Comparison of ENCODE assay signal across 23 cellular contexts in the genomic region with DNA sequence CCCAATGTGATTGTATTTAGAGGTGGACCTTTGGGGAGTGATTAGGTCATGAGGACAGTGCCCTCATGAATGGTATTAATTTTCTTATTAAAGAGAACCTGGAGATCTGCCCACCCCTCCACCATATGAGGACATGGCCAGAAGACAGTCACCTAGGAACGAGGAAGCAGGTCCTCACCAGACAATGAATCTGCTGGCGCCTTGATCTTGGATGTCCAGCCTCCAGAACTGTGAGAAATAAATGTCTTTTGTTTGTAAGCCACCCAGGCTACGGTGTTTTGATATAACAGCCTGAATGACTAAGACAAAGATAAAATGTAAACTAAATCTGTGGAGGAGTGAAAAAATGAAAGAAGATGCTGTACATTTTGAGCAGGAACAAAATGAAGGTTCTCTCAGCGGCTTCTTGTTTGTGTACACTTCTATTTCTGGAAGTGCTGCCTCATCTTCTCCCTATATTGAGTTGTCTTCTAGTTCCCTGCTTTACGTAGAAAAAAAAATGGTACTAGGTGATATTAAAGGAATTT. TPM values are rescaled to one million over a fixed set of nuclear protein-coding genes. Genes with fewer than 3 reads are reported as not detected.
A peak's percentile ranks its signal among the peaks of the same experiment; 100 is the strongest.
DNase-seq lines count a peak whose midpoint lies in the region; ATAC-seq and TF ChIP-seq lines count a peak whose summit lies in the region.
"Had no signal": no experiment of that assay in that cellular context is flagged by ENCODE, and none has a peak within 500 bp of the region (broad histone marks: within the 10 kb centered on the region; RNA-seq: fewer than 3 reads in every experiment).

No MANE protein-coding gene starts in this region.

- peak; percentile 42 for DNase-seq in CD1c-positive myeloid dendritic cell (ENCODE audit: extremely low spot score)
- peak; percentile 45 for DNase-seq in fibroblast of villous mesenchyme (ENCODE audit: low read depth)
- peak; percentile 21 to 51 for DNase-seq in trophoblast cell
- DNase-seq in GM23248, result no peak
- DNase-seq in H7, result no peak
- DNase-seq in dermis blood vessel endothelial cell, result no peak
- no peak for DNase-seq in natural killer cell
- DNase-seq: Caco-2; CD8-positive, alpha-beta T cell; HCEC 1CT; NCI-H1105 treated with DMSO at 0.1 percent for 48 hours; NCI-H2029 treated with DMSO at 0.1 percent for 48 hours; NCI-H446 treated with DMSO at 0.1 percent for 48 hours; NCI-H526; NCI-H82; NK-92 treated with Interleukin-12 subunit alpha and Interleukin-12 subunit beta, amount 100 ng/mL, for 24 hours; PC-9; SHP77 had no signal

- H3K14ac ChIP-seq in trophoblast cell (ENCODE audit: low read length), result no peak overlapping the region

- no peak overlapping the region for H3K23ac ChIP-seq in trophoblast cell (ENCODE audit: low read length)

- H3K9me3 ChIP-seq in OCI-LY3 (ENCODE audit: insufficient read depth, low read length) (no peaks in the 10 kb centered on the region), trophoblast cell (ENCODE audit: insufficient read depth, low read depth, low read length) (no peaks in the 10 kb centered on the region), GM23248 (ENCODE audit: low read depth) (no peaks in the 10 kb centered on the region)
- H3K9me3 ChIP-seq: BLaER1, Caco-2 had no signal

- WGBS in trophoblast cell (ENCODE audit: extremely low coverage, insufficient coverage, insufficient read length), result no CpG with 5 or more reads among the region's 5 CpGs
- WGBS in GM23248 (ENCODE audit: low coverage in 1 of 2, low lambda C conversion rate in 2 of 2, missing lambda C conversion rate in 2 of 2), 2 experiments, result 75 to 84% methylated on average over 5 of the region's 5 CpGs

- TF ChIP-seq CTCF in OCI-LY3 (IDR thresholded peaks at IDR 0.05; ENCODE audit: low read depth, low read length) (no peak), fibroblast of villous mesenchyme (IDR thresholded peaks at IDR 0.05; ENCODE audit: insufficient read depth, low read depth, low read length) (no peak), natural killer cell (IDR thresholded peaks at IDR 0.05) (no peak)

- peaks cover 7 to 8% of the 10 kb centered on the region in 2 donors for H3K9me3 Mint-ChIP-seq in natural killer cell
- H3K9me3 Mint-ChIP-seq: CD8-positive, alpha-beta T cell; GM23338 had no signal

- H3K4me3 Mint-ChIP-seq in natural killer cell, result no peak overlapping the region
- H3K4me3 Mint-ChIP-seq: GM23338 had no signal

- H3K4me2 ChIP-seq in OCI-LY3 (ENCODE audit: low read length), result peak overlapping the region; percentile 50
- no peak overlapping the region for H3K4me2 ChIP-seq in trophoblast cell (ENCODE audit: low read length)
- no peak overlapping the region for H3K4me2 ChIP-seq in GM23248 (ENCODE audit: unreplicated experiment)
- H3K4me2 ChIP-seq: BLaER1, GM23338, KMS-11, PC-9 had no signal

- peaks cover 7 to 23% of the 10 kb centered on the region in 2 donors for H3K4me1 Mint-ChIP-seq in natural killer cell
- H3K4me1 Mint-ChIP-seq: GM23338 had no signal

- intact Hi-C loops in natural killer cell (cut with micrococcal nuclease), result no loop called here

- no peak overlapping the region for H2BK12ac ChIP-seq in trophoblast cell (ENCODE audit: low read length)

- H3K27me3 ChIP-seq in OCI-LY3 (ENCODE audit: low read depth, low read length) (peaks cover 59% of the 10 kb centered on the region), trophoblast cell (ENCODE audit: insufficient read depth, low read length) (no peaks in the 10 kb centered on the region), GM23248 (replicated peaks; ENCODE audit: insufficient read depth) (no peaks in the 10 kb centered on the region), H7 (ENCODE audit: control insufficient read depth, insufficient read depth, low read length) (no peaks in the 10 kb centered on the region)
- H3K27me3 ChIP-seq: BLaER1 had no signal

- H3K36me3 ChIP-seq in OCI-LY3 (replicated peaks; ENCODE audit: low read depth, low read length) (no peaks in the 10 kb centered on the region), trophoblast cell (ENCODE audit: control insufficient read depth in 1 of 2, insufficient read depth in 2 of 2, low read length in 2 of 2) (no peaks in the 10 kb centered on the region), GM23248 (ENCODE audit: low read depth) (no peaks in the 10 kb centered on the region), H7 (replicated peaks; ENCODE audit: control insufficient read depth, insufficient read depth, low read length) (no peaks in the 10 kb centered on the region)
- H3K36me3 ChIP-seq: BLaER1 had no signal

- no peak overlapping the region for H4K8ac ChIP-seq in trophoblast cell (ENCODE audit: low read depth, low read length)

- no peaks in the 10 kb centered on the region for H3K36me3 Mint-ChIP-seq in natural killer cell
- H3K36me3 Mint-ChIP-seq: CD8-positive, alpha-beta T cell; IgD-negative memory B cell had no signal

- peaks cover 6 to 10% of the 10 kb centered on the region in 2 donors for H3K27me3 Mint-ChIP-seq in natural killer cell (ENCODE audit: low read depth in 2 of 2)

- H2BK120ac ChIP-seq in trophoblast cell (ENCODE audit: insufficient read depth, low read length, poor library complexity), result no peak overlapping the region

- H3K4me3 ChIP-seq in OCI-LY3 (ENCODE audit: low read length) (peak overlapping the region; percentile 57), fibroblast of villous mesenchyme (ENCODE audit: low read depth, low read length) (no peak overlapping the region), trophoblast cell (ENCODE audit: low read depth, low read length) (no peak overlapping the region), GM23248 (no peak overlapping the region), H7 (ENCODE audit: insufficient read depth, low read depth, low read length) (no peak overlapping the region)
- H3K4me3 ChIP-seq: BLaER1, GM23338, PC-9 had no signal

- H2BK5ac ChIP-seq in trophoblast cell (ENCODE audit: low read depth, low read length, poor library complexity), result no peak overlapping the region

- H2AFZ ChIP-seq in OCI-LY3 (ENCODE audit: low read depth, low read length) (no peak overlapping the region), trophoblast cell (ENCODE audit: insufficient read depth, low read length, poor library complexity) (no peak overlapping the region), GM23248 (no peak overlapping the region)
- H2AFZ ChIP-seq: PC-9 had no signal

- in situ Hi-C loops in GM23248 (cut with MboI), result no loop called here

- H3K9ac ChIP-seq in OCI-LY3 (ENCODE audit: low read length) (no peak overlapping the region), trophoblast cell (ENCODE audit: low read length) (no peak overlapping the region), GM23248 (no peak overlapping the region)
- H3K9ac ChIP-seq: BLaER1, KMS-11 had no signal

- no peak overlapping the region for H4K12ac ChIP-seq in trophoblast cell (ENCODE audit: low read depth, low read length)

- no peaks in the 10 kb centered on the region for H3K79me2 ChIP-seq in OCI-LY3 (ENCODE audit: low read length)
- no peaks in the 10 kb centered on the region for H3K79me2 ChIP-seq in trophoblast cell (ENCODE audit: control insufficient read depth, insufficient read depth, low read length, poor library complexity)
- H3K79me2 ChIP-seq in GM23248 (ENCODE audit: insufficient read depth), result no peaks in the 10 kb centered on the region

- ATAC-seq in natural killer cell, result no peak
- ATAC-seq: CD8-positive, alpha-beta T cell; GM23338 had no signal

- H3K4me1 ChIP-seq in OCI-LY3 (ENCODE audit: low read length) (peaks cover 51% of the 10 kb centered on the region), trophoblast cell (ENCODE audit: control insufficient read depth in 1 of 2, insufficient read depth in 2 of 2, low read length in 2 of 2) (no peaks in the 10 kb centered on the region), GM23248 (ENCODE audit: insufficient read depth) (no peaks in the 10 kb centered on the region)
- H3K4me1 ChIP-seq: Caco-2 had no signal

- no peaks in the 10 kb centered on the region for H3F3A ChIP-seq in GM23248 (ENCODE audit: insufficient read depth)

- no peak overlapping the region for H2AK5ac ChIP-seq in trophoblast cell (ENCODE audit: low read length)

- H4K20me1 ChIP-seq in OCI-LY3 (ENCODE audit: insufficient read depth, low read length) (no peaks in the 10 kb centered on the region; the same call in 1 of the 2 replicates), GM23248 (ENCODE audit: insufficient read depth) (no peaks in the 10 kb centered on the region)
- H4K20me1 ChIP-seq: BLaER1 had no signal

- H3K27ac ChIP-seq in OCI-LY3 (ENCODE audit: low read length) (no peak overlapping the region), trophoblast cell (ENCODE audit: low read depth, low read length) (no peak overlapping the region), GM23248 (no peak overlapping the region)
- H3K27ac ChIP-seq: BLaER1, KMS-11, PC-9 had no signal

- no peak overlapping the region for H3K18ac ChIP-seq in trophoblast cell (ENCODE audit: low read length)

- H3K9me2 ChIP-seq in GM23248 (ENCODE audit: insufficient read depth), result no peaks in the 10 kb centered on the region

- no peak overlapping the region for H4K91ac ChIP-seq in trophoblast cell (ENCODE audit: low read depth, low read length)

- no peak overlapping the region for H3K4ac ChIP-seq in trophoblast cell (ENCODE audit: low read depth, low read length)

- no peaks in the 10 kb centered on the region for H3K79me1 ChIP-seq in trophoblast cell (ENCODE audit: low read length)

- H3K27ac Mint-ChIP-seq in natural killer cell, result no peak overlapping the region
- H3K27ac Mint-ChIP-seq: CD8-positive, alpha-beta T cell; GM23338 had no signal

RNA-seq across cellular contexts. Expression of gene IPCEF1, which starts 1.5 kb away (rescaled TPM):
- total RNA-seq in fibroblast of villous mesenchyme, result 0.32 and 0.86 TPM in 2 replicates
- polyA plus RNA-seq in trophoblast cell (2013), result 0.03 and 0.07 TPM in 2 replicates
- total RNA-seq in GM23248 (2014; rRNA removed; shearing (Covaris generic)), result not detected in 2 replicates
- not detected in 2 replicates for polyA plus RNA-seq in GM23248 (2016; fragmentation: Nextera tagmentation; extraction: Ambion mirVana)
- total RNA-seq in H7 (2014; rRNA removed; shearing (Covaris generic)), result 1.6 and 6.6 TPM in 2 replicates
- 2.2 and 2.3 TPM in 2 replicates for total RNA-seq in dermis blood vessel endothelial cell
- total RNA-seq in natural killer cell, result 10 to 100 TPM; 31.4 to 53.2 (median 45.5) TPM

Comparison
In these comparisons a context has a peak if more than half of its experiments do, and no peak if none do; other contexts are left out.
1. DNase-seq: peak in CD1c-positive myeloid dendritic cell (single experiment), fibroblast of villous mesenchyme (single experiment) and trophoblast cell (2 of 2); none in GM23248 (single experiment), H7 (single experiment), dermis blood vessel endothelial cell (single experiment) and natural killer cell (single experiment).